In genomic region chr7:95971716-95972115, GRCh38 we compare ENCODE assay signal across 16 cellular contexts.
DNase-seq lines count a peak whose midpoint lies in the region; TF ChIP-seq lines count a peak whose summit lies in the region.
"Had no signal": no experiment of that assay in that cellular context is flagged by ENCODE, and none has a peak within 500 bp of the region (broad histone marks: within the 10 kb centered on the region; RNA-seq: fewer than 3 reads in every experiment).

No MANE protein-coding gene starts in this region.

- TF ChIP-seq CTCF in osteoblast (IDR thresholded peaks at IDR 0.05; ENCODE audit: extremely low read depth, low read depth, low read length) = no peak

- H4K20me1 ChIP-seq in osteoblast (ENCODE audit: insufficient read depth, low read length) = no peaks in the 10 kb centered on the region
- H4K20me1 ChIP-seq: BLaER1 had no signal

- H3K4me1 ChIP-seq in osteoblast (ENCODE audit: insufficient read depth, low read length) (no peaks in the 10 kb centered on the region), HAP-1 (no peaks in the 10 kb centered on the region)
- H3K4me1 ChIP-seq: BLaER1, Caco-2 had no signal

- no peaks in the 10 kb centered on the region for H3K27me3 ChIP-seq in osteoblast (ENCODE audit: insufficient read depth, low read length)
- 0 out of 2 replicates have a peak, but pooled peaks cover 2% of the 10 kb centered on the region for H3K27me3 ChIP-seq in HAP-1 (ENCODE audit: low read depth)
- H3K27me3 ChIP-seq: BLaER1 had no signal

- no peak overlapping the region for H3K4me3 ChIP-seq in osteoblast (ENCODE audit: insufficient read depth, low read length)
- H3K4me3 ChIP-seq in HAP-1 = no peak overlapping the region
- H3K4me3 ChIP-seq: BLaER1 had no signal

- no peak overlapping the region for H3K27ac ChIP-seq in osteoblast (ENCODE audit: low read depth, low read length)
- H3K27ac ChIP-seq: 22Rv1, BLaER1, C4-2B had no signal

- in situ Hi-C loops in HAP-1 (cut with MboI; ENCODE audit: low sequenced_read_pairs) = no loop called here

- H2AFZ ChIP-seq in osteoblast (ENCODE audit: low read length) = peak overlapping the region; percentile 17

- H3K79me2 ChIP-seq in osteoblast (ENCODE audit: insufficient read depth, low read length) = no peaks in the 10 kb centered on the region

- H3K36me3 ChIP-seq in osteoblast (ENCODE audit: insufficient read depth, low read length) = no peaks in the 10 kb centered on the region
- no peaks in the 10 kb centered on the region for H3K36me3 ChIP-seq in HAP-1 (replicated peaks)
- H3K36me3 ChIP-seq: BLaER1 had no signal

- H3K9me3 ChIP-seq in osteoblast (ENCODE audit: low read depth, low read length) = no peaks in the 10 kb centered on the region
- no peaks in the 10 kb centered on the region for H3K9me3 ChIP-seq in HAP-1
- H3K9me3 ChIP-seq: BLaER1, Caco-2 had no signal

- no peak overlapping the region for H3K4me2 ChIP-seq in osteoblast (ENCODE audit: insufficient read depth, low read length)
- H3K4me2 ChIP-seq: BLaER1 had no signal

- DNase-seq in DMS 273 (lab: John Stamatoyannopoulos, UW; ENCODE audit: unreplicated experiment) = peak; percentile 30
- no peak for DNase-seq in DMS 273 treated with DMSO at 0.1 percent for 48 hours (lab: John Stamatoyannopoulos, UW)
- peak; percentile 68 for DNase-seq in cerebellum (ENCODE audit: low spot score)
- no peak for DNase-seq in osteoblast (ENCODE audit: insufficient read length, low spot score, missing footprints)
- DNase-seq in HAP-1 (ENCODE audit: low spot score in 2 of 2) = no peak
- DNase-seq in glomerular visceral epithelial cell (ENCODE audit: extremely low spot score) = no peak
- DNase-seq: Caco-2; CD4-positive, CD25-positive, alpha-beta regulatory T cell; CD8-positive, alpha-beta T cell; DMS53; DMS79 treated with DMSO at 0.1 percent for 48 hours; GOT3; HCEC 1CT had no signal

Comparison
In these comparisons a context has a peak if more than half of its experiments do, and no peak if none do; other contexts are left out.
1. DNase-seq: peak in DMS 273 (single experiment) and cerebellum (single experiment); none in DMS 273 treated with DMSO at 0.1 percent for 48 hours (single experiment), osteoblast (single experiment), HAP-1 (0 of 2) and glomerular visceral epithelial cell (single experiment).